8 cellular contexts compared by ENCODE assay signal in the genomic region with DNA sequence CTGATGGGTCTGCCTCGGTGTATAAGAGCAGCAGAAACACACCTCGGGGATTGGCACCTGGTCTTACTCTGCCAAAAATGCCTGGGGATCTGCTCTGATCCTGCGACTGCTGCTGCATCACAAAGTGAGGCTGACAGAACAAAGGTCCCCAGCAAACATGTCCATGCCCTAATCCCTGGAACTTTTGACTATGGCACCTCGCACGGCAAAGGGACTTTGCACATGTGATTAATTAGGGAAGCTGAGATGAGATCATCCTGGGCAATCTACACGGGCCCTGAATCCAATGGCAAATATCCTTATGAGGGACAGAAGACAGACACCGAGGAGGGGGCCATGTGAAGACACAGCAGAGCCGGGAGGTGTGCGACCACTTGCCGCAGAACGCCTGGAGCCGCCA.
"Had no signal": no experiment of that assay in that cellular context is flagged by ENCODE, and none has a peak within 500 bp of the region (broad histone marks: within the 10 kb centered on the region; RNA-seq: fewer than 3 reads in every experiment).

No MANE protein-coding gene starts in this region.

- DNase-seq: GDM1, GF-D8 had no signal

- H3K4me3 ChIP-seq: GM12878 had no signal

- FAIRE-seq: G401.6, GM12878, GM12891, GM12892, GM18507, GM19239 had no signal

- ATAC-seq: GM12878 had no signal
